ENCODE assay signal across 14 cellular contexts in genomic region chr21:17455028-17455353, GRCh38. TPM values are rescaled to one million over a fixed set of nuclear protein-coding genes. Genes with fewer than 3 reads are reported as not detected.
A peak's percentile ranks its signal among the peaks of the same experiment; 100 is the strongest.
DNase-seq lines count a peak whose midpoint lies in the region; ATAC-seq and TF ChIP-seq lines count a peak whose summit lies in the region.
"Had no signal": no experiment of that assay in that cellular context is flagged by ENCODE, and none has a peak within 500 bp of the region (broad histone marks: within the 10 kb centered on the region; RNA-seq: fewer than 3 reads in every experiment).

No MANE protein-coding gene starts in this region.

- TF ChIP-seq CTCF in Panc1 (IDR thresholded peaks at IDR 0.05) = no peak
- TF ChIP-seq CTCF in fibroblast of villous mesenchyme (IDR thresholded peaks at IDR 0.05; ENCODE audit: insufficient read depth, low read depth, low read length) = no peak
- TF ChIP-seq CTCF in retinal pigment epithelial cell (conservative IDR thresholded peaks at IDR 0.05; ENCODE audit: low read depth, low read length) = no peak
- TF ChIP-seq CTCF in heart right ventricle (IDR thresholded peaks at IDR 0.05) = no peak

- H3K27ac Mint-ChIP-seq in activated CD4-positive, alpha-beta T cell treated with anti-CD3 and anti-CD28 coated beads, Interleukin-2, amount 10 ng/mL, durations not matched to agents 24 days and 14 days = no peak overlapping the region
- H3K27ac Mint-ChIP-seq in effector memory CD8-positive, alpha-beta T cell = no peak overlapping the region

- peaks cover 3% of the 10 kb centered on the region for H3K4me1 Mint-ChIP-seq in activated CD4-positive, alpha-beta T cell treated with anti-CD3 and anti-CD28 coated beads, Interleukin-2, amount 10 ng/mL, durations not matched to agents 24 days and 14 days
- H3K4me1 Mint-ChIP-seq in effector memory CD8-positive, alpha-beta T cell (ENCODE audit: low read depth in 2 of 2) = peaks cover 5% of the 10 kb centered on the region in 2 donors

- H3K9me3 ChIP-seq in Panc1 (ENCODE audit: control insufficient read depth, insufficient read depth, low read depth, low read length) = no peaks in the 10 kb centered on the region
- H3K9me3 ChIP-seq in heart right ventricle = no peaks in the 10 kb centered on the region
- H3K9me3 ChIP-seq: ovary, uterus had no signal

- ATAC-seq in Panc1 (peak; percentile 44), heart right ventricle (no peak)
- ATAC-seq in effector memory CD8-positive, alpha-beta T cell (replicated peaks) = no peak

- no TSS peak for BruUV-seq in Panc1 (replicated peaks; lab: Mats Ljungman, UMichigan)

- H3K9me3 Mint-ChIP-seq in activated CD4-positive, alpha-beta T cell treated with anti-CD3 and anti-CD28 coated beads, Interleukin-2, amount 10 ng/mL, durations not matched to agents 24 days and 14 days = no peaks in the 10 kb centered on the region
- no peaks in the 10 kb centered on the region for H3K9me3 Mint-ChIP-seq in effector memory CD8-positive, alpha-beta T cell

- intact Hi-C loops in activated CD4-positive, alpha-beta T cell treated with anti-CD3 and anti-CD28 coated beads, Interleukin-2, amount 10 ng/mL, durations not matched to agents 24 days and 14 days (cut with micrococcal nuclease) = no loop called here
- intact Hi-C loops in Panc1 (cut with micrococcal nuclease; ENCODE audit: unreplicated experiment) (no loop called here), heart right ventricle (cut with DNase I) (loop anchor here in 1 of 10 donors (10.0 kb wide), 2 partner anchors 60 to 1130 kb away; no protein-coding TSS in a partner anchor)

- no peak for DNase-seq in activated CD4-positive, alpha-beta T cell treated with anti-CD3 and anti-CD28 coated beads, Interleukin-2, amount 10 ng/mL, durations not matched to agents 24 days and 14 days
- no peak for DNase-seq in activated CD4-positive, alpha-beta T cell treated with anti-CD3 and anti-CD28 coated beads for 1 hour
- DNase-seq in Panc1 (ENCODE audit: low read depth, low spot score) = no peak
- DNase-seq in fibroblast of villous mesenchyme (ENCODE audit: low read depth) = no peak
- DNase-seq in retinal pigment epithelial cell (ENCODE audit: low read depth) = no peak
- DNase-seq in anterior cingulate cortex (lab: John Stamatoyannopoulos, UW) = no peak
- no peak for DNase-seq in effector memory CD8-positive, alpha-beta T cell
- no peak for DNase-seq in heart right ventricle
- DNase-seq: DMS153, NCI-H1105 treated with DMSO at 0.1 percent for 48 hours, SHP77 treated with DMSO at 0.1 percent for 48 hours had no signal

- WGBS in heart right ventricle, 2 donors = 51 to 59% methylated on average over 4 of the region's 4 CpGs

- H3K4me3 Mint-ChIP-seq in activated CD4-positive, alpha-beta T cell treated with anti-CD3 and anti-CD28 coated beads, Interleukin-2, amount 10 ng/mL, durations not matched to agents 24 days and 14 days = peak overlapping the region; percentile 43
- H3K4me3 Mint-ChIP-seq in effector memory CD8-positive, alpha-beta T cell = no peak overlapping the region

- in situ Hi-C loops in Panc1 (cut with HindIII; ENCODE audit: low pct_unique_long_range_greater_than_20kb, low sequenced_read_pairs) = no loop called here

- no peaks in the 10 kb centered on the region for H3K36me3 Mint-ChIP-seq in activated CD4-positive, alpha-beta T cell treated with anti-CD3 and anti-CD28 coated beads, Interleukin-2, amount 10 ng/mL, durations not matched to agents 24 days and 14 days (ENCODE audit: low read depth)
- no peaks in the 10 kb centered on the region for H3K36me3 Mint-ChIP-seq in effector memory CD8-positive, alpha-beta T cell (ENCODE audit: insufficient read depth)

- H3K27me3 ChIP-seq in Panc1 (ENCODE audit: control insufficient read depth, insufficient read depth, low read length) (no peaks in the 10 kb centered on the region), heart right ventricle (no peaks in the 10 kb centered on the region)
- H3K27me3 ChIP-seq: ovary, uterus had no signal

- H3K36me3 ChIP-seq in Panc1 (ENCODE audit: control insufficient read depth, insufficient read depth, low read length) (no peaks in the 10 kb centered on the region), heart right ventricle (no peaks in the 10 kb centered on the region)
- H3K36me3 ChIP-seq: ovary, uterus had no signal

- CTCF ChIA-PET in Panc1 (lab: Charles Lee) = no interaction called here

- H3K27ac ChIP-seq in Panc1 (ENCODE audit: low read length) (no peak overlapping the region; the same call in 1 of the 2 replicates), heart right ventricle (no peak overlapping the region)
- H3K27ac ChIP-seq: ovary had no signal

- peak overlapping the region; percentile 53 to 71 for H3K4me3 ChIP-seq in Panc1 (ENCODE audit: low read depth in 2 of 2, low read length in 2 of 2)
- peak overlapping the region; percentile 18 for H3K4me3 ChIP-seq in fibroblast of villous mesenchyme (ENCODE audit: low read depth, low read length)
- H3K4me3 ChIP-seq in retinal pigment epithelial cell (ENCODE audit: low read length) = peak overlapping the region; percentile 37
- no peak overlapping the region for H3K4me3 ChIP-seq in heart right ventricle
- H3K4me3 ChIP-seq: GM23248, ovary, uterus had no signal

- H3K27me3 Mint-ChIP-seq in activated CD4-positive, alpha-beta T cell treated with anti-CD3 and anti-CD28 coated beads, Interleukin-2, amount 10 ng/mL, durations not matched to agents 24 days and 14 days = peaks cover 3% of the 10 kb centered on the region
- H3K27me3 Mint-ChIP-seq in effector memory CD8-positive, alpha-beta T cell = peaks cover 0 to 4% of the 10 kb centered on the region in 2 donors

- H3K4me1 ChIP-seq in Panc1 (ENCODE audit: control insufficient read depth, insufficient read depth, low read length) = no peaks in the 10 kb centered on the region
- peaks cover 0 to 12% (median 4%) of the 10 kb centered on the region in 9 donors for H3K4me1 ChIP-seq in heart right ventricle
- H3K4me1 ChIP-seq: uterus had no signal

- POLR2A ChIA-PET in Panc1 (lab: Charles Lee) = no interaction called here

RNA-seq across cellular contexts. Expression of gene CXADR, which starts 57.9 kb away (rescaled TPM):
- 0.16 and 0.33 TPM in 2 replicates for total RNA-seq in activated CD4-positive, alpha-beta T cell treated with anti-CD3 and anti-CD28 coated beads, Interleukin-2, amount 10 ng/mL, durations not matched to agents 24 days and 14 days
- total RNA-seq in Panc1 (2021; ENCODE audit: unreplicated experiment) (24.7 TPM), fibroblast of villous mesenchyme (0.32 and 0.86 TPM in 2 replicates), heart right ventricle (10 to 100 TPM; 16.7 to 42.1 (median 28.5) TPM)
- polyA plus RNA-seq in Panc1 (2012; ENCODE audit: insufficient read length) = 12.0 TPM
- 1 to 10 TPM; 6.4 to 9.2 TPM for polyA plus RNA-seq in heart right ventricle
- total RNA-seq: GM23248 had no signal

Comparison
In these comparisons a context has a peak if more than half of its experiments do, and no peak if none do; other contexts are left out.
1. H3K4me3 ChIP-seq: peak in Panc1 (2 of 2), fibroblast of villous mesenchyme (single experiment) and retinal pigment epithelial cell (single experiment); none in heart right ventricle (0 of 10).